ENCODE assay signal across 1 cellular context in the genomic region with DNA sequence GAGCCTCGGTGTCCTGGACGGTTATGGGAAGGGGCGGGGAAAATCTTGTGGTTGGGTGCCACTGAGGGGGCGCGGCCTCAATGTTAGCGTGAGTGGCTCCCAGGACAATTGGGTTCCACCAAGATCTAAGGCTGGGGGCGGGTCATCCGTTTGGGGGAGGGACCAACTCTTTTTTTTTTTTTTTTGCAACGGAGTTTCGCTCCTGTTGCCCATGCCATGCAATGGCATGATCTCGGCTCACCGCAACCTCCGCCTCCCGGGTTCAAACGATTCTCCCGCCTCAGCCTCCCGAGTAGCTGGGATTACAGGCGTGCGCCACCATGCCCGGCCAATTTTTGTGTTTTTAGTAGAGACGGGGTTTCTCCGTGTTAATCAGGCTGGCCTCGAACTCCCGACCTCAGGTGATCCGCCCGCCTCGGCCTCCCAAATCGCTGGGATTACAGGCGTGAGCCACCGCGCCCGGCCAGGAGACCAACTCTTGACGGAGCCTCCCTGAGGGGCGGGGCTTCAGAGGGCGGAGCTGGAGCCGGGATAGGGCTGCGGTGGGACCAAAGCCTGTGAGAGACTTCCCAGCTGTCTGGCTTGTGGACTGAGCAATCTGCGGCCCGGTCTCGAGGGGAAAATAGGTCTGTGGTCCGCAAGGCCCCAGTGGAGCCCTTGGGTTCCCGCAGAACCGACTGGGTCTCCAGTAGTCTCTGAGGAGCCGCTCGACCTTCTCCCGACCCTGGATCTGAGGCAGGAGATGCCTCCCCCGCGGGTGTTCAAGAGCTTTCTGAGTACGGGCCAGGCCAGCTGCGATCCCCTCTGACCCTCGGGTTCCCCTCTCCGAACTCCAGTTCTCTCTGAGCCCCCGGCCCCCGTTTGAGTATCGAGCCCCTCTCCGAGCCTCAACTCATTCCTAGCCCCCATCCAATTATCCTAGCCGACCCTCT.
A peak's percentile ranks its signal among the peaks of the same experiment; 100 is the strongest.
TF ChIP-seq lines count a peak whose summit lies in the region.

No MANE protein-coding gene starts in this region.

TF ChIP-seq in HepG2, 621 proteins besides CTCF, POLR2A, EP300 and RAD21 (continued from another document and continues in another):
- TF ChIP-seq, protein P1, sequence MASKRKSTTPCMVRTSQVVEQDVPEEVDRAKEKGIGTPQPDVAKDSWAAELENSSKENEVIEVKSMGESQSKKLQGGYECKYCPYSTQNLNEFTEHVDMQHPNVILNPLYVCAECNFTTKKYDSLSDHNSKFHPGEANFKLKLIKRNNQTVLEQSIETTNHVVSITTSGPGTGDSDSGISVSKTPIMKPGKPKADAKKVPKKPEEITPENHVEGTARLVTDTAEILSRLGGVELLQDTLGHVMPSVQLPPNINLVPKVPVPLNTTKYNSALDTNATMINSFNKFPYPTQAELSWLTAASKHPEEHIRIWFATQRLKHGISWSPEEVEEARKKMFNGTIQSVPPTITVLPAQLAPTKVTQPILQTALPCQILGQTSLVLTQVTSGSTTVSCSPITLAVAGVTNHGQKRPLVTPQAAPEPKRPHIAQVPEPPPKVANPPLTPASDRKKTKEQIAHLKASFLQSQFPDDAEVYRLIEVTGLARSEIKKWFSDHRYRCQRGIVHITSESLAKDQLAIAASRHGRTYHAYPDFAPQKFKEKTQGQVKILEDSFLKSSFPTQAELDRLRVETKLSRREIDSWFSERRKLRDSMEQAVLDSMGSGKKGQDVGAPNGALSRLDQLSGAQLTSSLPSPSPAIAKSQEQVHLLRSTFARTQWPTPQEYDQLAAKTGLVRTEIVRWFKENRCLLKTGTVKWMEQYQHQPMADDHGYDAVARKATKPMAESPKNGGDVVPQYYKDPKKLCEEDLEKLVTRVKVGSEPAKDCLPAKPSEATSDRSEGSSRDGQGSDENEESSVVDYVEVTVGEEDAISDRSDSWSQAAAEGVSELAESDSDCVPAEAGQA (IDR thresholded peaks at IDR 0.05; ENCODE audit: low read depth) = no peak
- TF ChIP-seq, protein P1 (CRISPR knock-in tag; IDR thresholded peaks at IDR 0.05; ENCODE audit: borderline replicate concordance) = no peak; the same call in 1 of the 2 replicates
- TF ChIP-seq RBM22 (optimal IDR thresholded peaks at IDR 0.05; ENCODE audit: low read length) = no peak
- peak; percentile 85 for TF ChIP-seq ZNF572 (CRISPR knock-in tag; IDR thresholded peaks at IDR 0.05)
- TF ChIP-seq ATF1 (CRISPR knock-in tag; IDR thresholded peaks at IDR 0.05) = 0 out of 2 replicates have a peak, but pooled peaks have one; percentile 6
- TF ChIP-seq SNRNP70 (IDR thresholded peaks at IDR 0.05; ENCODE audit: low read depth, low read length) = no peak
- TF ChIP-seq IKZF1 (IDR thresholded peaks at IDR 0.05) = no peak
- peak; percentile 30; the same call in 1 of the 2 replicates for TF ChIP-seq ZNF749 (CRISPR knock-in tag; IDR thresholded peaks at IDR 0.05; ENCODE audit: borderline replicate concordance)
- TF ChIP-seq ZNF672 (CRISPR knock-in tag; IDR thresholded peaks at IDR 0.05) = no peak
- TF ChIP-seq SYNCRIP (IDR thresholded peaks at IDR 0.05; ENCODE audit: insufficient read depth, low read depth, low read length) = no peak
- no peak for TF ChIP-seq MTA3 (CRISPR knock-in tag; IDR thresholded peaks at IDR 0.05)
- TF ChIP-seq, protein P2, sequence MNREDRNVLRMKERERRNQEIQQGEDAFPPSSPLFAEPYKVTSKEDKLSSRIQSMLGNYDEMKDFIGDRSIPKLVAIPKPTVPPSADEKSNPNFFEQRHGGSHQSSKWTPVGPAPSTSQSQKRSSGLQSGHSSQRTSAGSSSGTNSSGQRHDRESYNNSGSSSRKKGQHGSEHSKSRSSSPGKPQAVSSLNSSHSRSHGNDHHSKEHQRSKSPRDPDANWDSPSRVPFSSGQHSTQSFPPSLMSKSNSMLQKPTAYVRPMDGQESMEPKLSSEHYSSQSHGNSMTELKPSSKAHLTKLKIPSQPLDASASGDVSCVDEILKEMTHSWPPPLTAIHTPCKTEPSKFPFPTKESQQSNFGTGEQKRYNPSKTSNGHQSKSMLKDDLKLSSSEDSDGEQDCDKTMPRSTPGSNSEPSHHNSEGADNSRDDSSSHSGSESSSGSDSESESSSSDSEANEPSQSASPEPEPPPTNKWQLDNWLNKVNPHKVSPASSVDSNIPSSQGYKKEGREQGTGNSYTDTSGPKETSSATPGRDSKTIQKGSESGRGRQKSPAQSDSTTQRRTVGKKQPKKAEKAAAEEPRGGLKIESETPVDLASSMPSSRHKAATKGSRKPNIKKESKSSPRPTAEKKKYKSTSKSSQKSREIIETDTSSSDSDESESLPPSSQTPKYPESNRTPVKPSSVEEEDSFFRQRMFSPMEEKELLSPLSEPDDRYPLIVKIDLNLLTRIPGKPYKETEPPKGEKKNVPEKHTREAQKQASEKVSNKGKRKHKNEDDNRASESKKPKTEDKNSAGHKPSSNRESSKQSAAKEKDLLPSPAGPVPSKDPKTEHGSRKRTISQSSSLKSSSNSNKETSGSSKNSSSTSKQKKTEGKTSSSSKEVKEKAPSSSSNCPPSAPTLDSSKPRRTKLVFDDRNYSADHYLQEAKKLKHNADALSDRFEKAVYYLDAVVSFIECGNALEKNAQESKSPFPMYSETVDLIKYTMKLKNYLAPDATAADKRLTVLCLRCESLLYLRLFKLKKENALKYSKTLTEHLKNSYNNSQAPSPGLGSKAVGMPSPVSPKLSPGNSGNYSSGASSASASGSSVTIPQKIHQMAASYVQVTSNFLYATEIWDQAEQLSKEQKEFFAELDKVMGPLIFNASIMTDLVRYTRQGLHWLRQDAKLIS (CRISPR knock-in tag; IDR thresholded peaks at IDR 0.05) = peak; percentile 51; the same call in 1 of the 2 replicates
- TF ChIP-seq ZFP37 (CRISPR knock-in tag; IDR thresholded peaks at IDR 0.05; ENCODE audit: borderline replicate concordance) = peak; percentile 62; the same call in 1 of the 2 replicates
- TF ChIP-seq, protein P3, sequence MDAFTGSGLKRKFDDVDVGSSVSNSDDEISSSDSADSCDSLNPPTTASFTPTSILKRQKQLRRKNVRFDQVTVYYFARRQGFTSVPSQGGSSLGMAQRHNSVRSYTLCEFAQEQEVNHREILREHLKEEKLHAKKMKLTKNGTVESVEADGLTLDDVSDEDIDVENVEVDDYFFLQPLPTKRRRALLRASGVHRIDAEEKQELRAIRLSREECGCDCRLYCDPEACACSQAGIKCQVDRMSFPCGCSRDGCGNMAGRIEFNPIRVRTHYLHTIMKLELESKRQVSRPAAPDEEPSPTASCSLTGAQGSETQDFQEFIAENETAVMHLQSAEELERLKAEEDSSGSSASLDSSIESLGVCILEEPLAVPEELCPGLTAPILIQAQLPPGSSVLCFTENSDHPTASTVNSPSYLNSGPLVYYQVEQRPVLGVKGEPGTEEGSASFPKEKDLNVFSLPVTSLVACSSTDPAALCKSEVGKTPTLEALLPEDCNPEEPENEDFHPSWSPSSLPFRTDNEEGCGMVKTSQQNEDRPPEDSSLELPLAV (CRISPR knock-in tag; conservative IDR thresholded peaks at IDR 0.05; ENCODE audit: low read depth) = no peak
- TF ChIP-seq, protein P4, sequence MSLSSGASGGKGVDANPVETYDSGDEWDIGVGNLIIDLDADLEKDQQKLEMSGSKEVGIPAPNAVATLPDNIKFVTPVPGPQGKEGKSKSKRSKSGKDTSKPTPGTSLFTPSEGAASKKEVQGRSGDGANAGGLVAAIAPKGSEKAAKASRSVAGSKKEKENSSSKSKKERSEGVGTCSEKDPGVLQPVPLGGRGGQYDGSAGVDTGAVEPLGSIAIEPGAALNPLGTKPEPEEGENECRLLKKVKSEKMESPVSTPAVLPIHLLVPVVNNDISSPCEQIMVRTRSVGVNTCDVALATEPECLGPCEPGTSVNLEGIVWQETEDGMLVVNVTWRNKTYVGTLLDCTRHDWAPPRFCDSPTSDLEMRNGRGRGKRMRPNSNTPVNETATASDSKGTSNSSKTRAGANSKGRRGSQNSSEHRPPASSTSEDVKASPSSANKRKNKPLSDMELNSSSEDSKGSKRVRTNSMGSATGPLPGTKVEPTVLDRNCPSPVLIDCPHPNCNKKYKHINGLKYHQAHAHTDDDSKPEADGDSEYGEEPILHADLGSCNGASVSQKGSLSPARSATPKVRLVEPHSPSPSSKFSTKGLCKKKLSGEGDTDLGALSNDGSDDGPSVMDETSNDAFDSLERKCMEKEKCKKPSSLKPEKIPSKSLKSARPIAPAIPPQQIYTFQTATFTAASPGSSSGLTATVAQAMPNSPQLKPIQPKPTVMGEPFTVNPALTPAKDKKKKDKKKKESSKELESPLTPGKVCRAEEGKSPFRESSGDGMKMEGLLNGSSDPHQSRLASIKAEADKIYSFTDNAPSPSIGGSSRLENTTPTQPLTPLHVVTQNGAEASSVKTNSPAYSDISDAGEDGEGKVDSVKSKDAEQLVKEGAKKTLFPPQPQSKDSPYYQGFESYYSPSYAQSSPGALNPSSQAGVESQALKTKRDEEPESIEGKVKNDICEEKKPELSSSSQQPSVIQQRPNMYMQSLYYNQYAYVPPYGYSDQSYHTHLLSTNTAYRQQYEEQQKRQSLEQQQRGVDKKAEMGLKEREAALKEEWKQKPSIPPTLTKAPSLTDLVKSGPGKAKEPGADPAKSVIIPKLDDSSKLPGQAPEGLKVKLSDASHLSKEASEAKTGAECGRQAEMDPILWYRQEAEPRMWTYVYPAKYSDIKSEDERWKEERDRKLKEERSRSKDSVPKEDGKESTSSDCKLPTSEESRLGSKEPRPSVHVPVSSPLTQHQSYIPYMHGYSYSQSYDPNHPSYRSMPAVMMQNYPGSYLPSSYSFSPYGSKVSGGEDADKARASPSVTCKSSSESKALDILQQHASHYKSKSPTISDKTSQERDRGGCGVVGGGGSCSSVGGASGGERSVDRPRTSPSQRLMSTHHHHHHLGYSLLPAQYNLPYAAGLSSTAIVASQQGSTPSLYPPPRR (CRISPR knock-in tag; IDR thresholded peaks at IDR 0.05; ENCODE audit: borderline replicate concordance) = peak; percentile 69; the same call in 1 of the 2 replicates
- TF ChIP-seq, protein P5, sequence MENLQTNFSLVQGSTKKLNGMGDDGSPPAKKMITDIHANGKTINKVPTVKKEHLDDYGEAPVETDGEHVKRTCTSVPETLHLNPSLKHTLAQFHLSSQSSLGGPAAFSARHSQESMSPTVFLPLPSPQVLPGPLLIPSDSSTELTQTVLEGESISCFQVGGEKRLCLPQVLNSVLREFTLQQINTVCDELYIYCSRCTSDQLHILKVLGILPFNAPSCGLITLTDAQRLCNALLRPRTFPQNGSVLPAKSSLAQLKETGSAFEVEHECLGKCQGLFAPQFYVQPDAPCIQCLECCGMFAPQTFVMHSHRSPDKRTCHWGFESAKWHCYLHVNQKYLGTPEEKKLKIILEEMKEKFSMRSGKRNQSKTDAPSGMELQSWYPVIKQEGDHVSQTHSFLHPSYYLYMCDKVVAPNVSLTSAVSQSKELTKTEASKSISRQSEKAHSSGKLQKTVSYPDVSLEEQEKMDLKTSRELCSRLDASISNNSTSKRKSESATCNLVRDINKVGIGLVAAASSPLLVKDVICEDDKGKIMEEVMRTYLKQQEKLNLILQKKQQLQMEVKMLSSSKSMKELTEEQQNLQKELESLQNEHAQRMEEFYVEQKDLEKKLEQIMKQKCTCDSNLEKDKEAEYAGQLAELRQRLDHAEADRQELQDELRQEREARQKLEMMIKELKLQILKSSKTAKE (CRISPR knock-in tag; IDR thresholded peaks at IDR 0.05; ENCODE audit: borderline replicate concordance) = no peak
- peak; percentile 27; the same call in 1 of the 2 replicates for TF ChIP-seq ZFP90 (CRISPR knock-in tag; IDR thresholded peaks at IDR 0.05; ENCODE audit: borderline replicate concordance)
- TF ChIP-seq KDM5B (CRISPR knock-in tag; IDR thresholded peaks at IDR 0.05; ENCODE audit: borderline replicate concordance) = peak; percentile 90; the same call in 1 of the 2 replicates
- TF ChIP-seq ZNF282 (IDR thresholded peaks at IDR 0.05; ENCODE audit: partially characterized antibody) = no peak
- TF ChIP-seq ZNF326 (CRISPR knock-in tag; IDR thresholded peaks at IDR 0.05; ENCODE audit: borderline replicate concordance) = no peak; the same call in none of the 2 replicates
- TF ChIP-seq NR2F1 (CRISPR knock-in tag; IDR thresholded peaks at IDR 0.05) = peak in 1 of 2 experiments; percentile 37; a peak in 1 of 4 replicates
- peak; percentile 99 for TF ChIP-seq CHD4 (IDR thresholded peaks at IDR 0.05; ENCODE audit: borderline replicate concordance, low read length)
- peak; percentile 63; the same call in 1 of the 2 replicates for TF ChIP-seq EEA1 (CRISPR knock-in tag; IDR thresholded peaks at IDR 0.05; ENCODE audit: borderline replicate concordance)
- peak; percentile 79; the same call in 1 of the 2 replicates for TF ChIP-seq ZNF556 (CRISPR knock-in tag; IDR thresholded peaks at IDR 0.05; ENCODE audit: borderline replicate concordance)
- TF ChIP-seq ZSCAN20 (CRISPR knock-in tag; IDR thresholded peaks at IDR 0.05; ENCODE audit: borderline replicate concordance) = peak; percentile 60
- TF ChIP-seq MEF2D (CRISPR knock-in tag; IDR thresholded peaks at IDR 0.05) = no peak
- TF ChIP-seq, protein P6, sequence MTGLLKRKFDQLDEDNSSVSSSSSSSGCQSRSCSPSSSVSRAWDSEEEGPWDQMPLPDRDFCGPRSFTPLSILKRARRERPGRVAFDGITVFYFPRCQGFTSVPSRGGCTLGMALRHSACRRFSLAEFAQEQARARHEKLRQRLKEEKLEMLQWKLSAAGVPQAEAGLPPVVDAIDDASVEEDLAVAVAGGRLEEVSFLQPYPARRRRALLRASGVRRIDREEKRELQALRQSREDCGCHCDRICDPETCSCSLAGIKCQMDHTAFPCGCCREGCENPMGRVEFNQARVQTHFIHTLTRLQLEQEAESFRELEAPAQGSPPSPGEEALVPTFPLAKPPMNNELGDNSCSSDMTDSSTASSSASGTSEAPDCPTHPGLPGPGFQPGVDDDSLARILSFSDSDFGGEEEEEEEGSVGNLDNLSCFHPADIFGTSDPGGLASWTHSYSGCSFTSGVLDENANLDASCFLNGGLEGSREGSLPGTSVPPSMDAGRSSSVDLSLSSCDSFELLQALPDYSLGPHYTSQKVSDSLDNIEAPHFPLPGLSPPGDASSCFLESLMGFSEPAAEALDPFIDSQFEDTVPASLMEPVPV (CRISPR knock-in tag; IDR thresholded peaks at IDR 0.05) = peak; percentile 77
- TF ChIP-seq CBX2 (IDR thresholded peaks at IDR 0.05; ENCODE audit: low read depth, low read length) = no peak
- TF ChIP-seq CBX2 (CRISPR knock-in tag; IDR thresholded peaks at IDR 0.05; ENCODE audit: low read depth) = peak; percentile 90; the same call in 1 of the 2 replicates
- TF ChIP-seq MAZ (IDR thresholded peaks at IDR 0.05; ENCODE audit: borderline replicate concordance, low read depth, low read length) = no peak
- TF ChIP-seq MAZ (CRISPR knock-in tag; IDR thresholded peaks at IDR 0.05; ENCODE audit: low read depth) = no peak; the same call in 1 of the 2 replicates
- TF ChIP-seq HMGA1 (CRISPR knock-in tag; conservative IDR thresholded peaks at IDR 0.05) = no peak
- no peak; the same call in none of the 2 replicates for TF ChIP-seq ZNF292 (CRISPR knock-in tag; IDR thresholded peaks at IDR 0.05; ENCODE audit: borderline replicate concordance, low read depth)
- TF ChIP-seq NFYC (CRISPR knock-in tag; IDR thresholded peaks at IDR 0.05) = peak; percentile 70
